ENCODE assay signal across 14 cellular contexts in the genomic region with DNA sequence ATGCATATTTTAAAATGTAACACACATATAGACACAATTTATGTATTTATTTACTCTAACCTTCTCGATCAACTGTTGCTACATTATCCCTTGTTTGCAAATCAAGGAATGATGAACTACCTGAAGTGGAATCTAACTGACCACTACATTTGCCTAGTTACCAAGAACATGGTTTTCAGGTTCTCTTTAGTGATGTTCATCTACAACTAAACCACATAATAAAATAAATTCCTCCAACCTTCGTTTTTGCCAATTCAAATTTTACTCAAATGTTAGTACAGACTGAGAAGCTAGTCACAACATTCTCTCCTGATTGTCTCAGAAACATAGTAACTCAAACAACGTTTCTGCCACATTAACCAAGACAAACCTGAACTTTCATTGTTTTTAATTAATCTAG.
A peak's percentile ranks its signal among the peaks of the same experiment; 100 is the strongest.
DNase-seq lines count a peak whose midpoint lies in the region; ATAC-seq and TF ChIP-seq lines count a peak whose summit lies in the region.
"Had no signal": no experiment of that assay in that cellular context is flagged by ENCODE, and none has a peak within 500 bp of the region (broad histone marks: within the 10 kb centered on the region; RNA-seq: fewer than 3 reads in every experiment).

No MANE protein-coding gene starts in this region.

- peaks cover 69% of the 10 kb centered on the region for H3K4me1 Mint-ChIP-seq in GM23338
- H3K4me1 Mint-ChIP-seq in activated T-helper 1 cell treated with anti-CD3 and anti-CD28 coated beads, Interleukin-12 subunit alpha, Interleukin-12 subunit beta, Interleukin-2, Interleukin-4 antibody, amounts not matched to agents 30 ng/mL and 10 ng/mL and 1 ng/mL, durations not matched to agents 14 hours and 24 hours and 36 hours (ENCODE audit: low read depth): peaks cover 35% of the 10 kb centered on the region
- H3K4me1 Mint-ChIP-seq in stimulated activated naive B cell treated with anti-CD40 and anti-IgM and Interleukin-4, amounts not matched to agents 10 μg/mL and 1 μg/mL and 100 μg/mL, for 72 hours: peaks cover 32 to 34% of the 10 kb centered on the region in 2 donors

- ATAC-seq in GM23338 (no peak), left lung (no peak)
- ATAC-seq in stimulated activated naive B cell treated with anti-CD40 and anti-IgM and Interleukin-4, amounts not matched to agents 10 μg/mL and 1 μg/mL and 100 μg/mL, for 72 hours (replicated peaks): no peak
- ATAC-seq: stimulated activated memory B cell treated with anti-CD40 and anti-IgM and Interleukin-4, amounts not matched to agents 10 μg/mL and 1 μg/mL and 100 μg/mL, for 72 hours had no signal

- H3K27me3 Mint-ChIP-seq in GM23338 (ENCODE audit: insufficient read depth, low read depth, poor library complexity): peaks cover 12% of the 10 kb centered on the region
- H3K27me3 Mint-ChIP-seq in activated T-helper 1 cell treated with anti-CD3 and anti-CD28 coated beads, Interleukin-12 subunit alpha, Interleukin-12 subunit beta, Interleukin-2, Interleukin-4 antibody, amounts not matched to agents 30 ng/mL and 10 ng/mL and 1 ng/mL, durations not matched to agents 14 hours and 24 hours and 36 hours (ENCODE audit: insufficient read depth): no peaks in the 10 kb centered on the region
- H3K27me3 Mint-ChIP-seq in stimulated activated naive B cell treated with anti-CD40 and anti-IgM and Interleukin-4, amounts not matched to agents 10 μg/mL and 1 μg/mL and 100 μg/mL, for 72 hours: no peaks in the 10 kb centered on the region
- H3K27me3 Mint-ChIP-seq: stimulated activated memory B cell treated with anti-CD40 and anti-IgM and Interleukin-4, amounts not matched to agents 10 μg/mL and 1 μg/mL and 100 μg/mL, for 72 hours had no signal

- H3K9me3 Mint-ChIP-seq in GM23338: no peaks in the 10 kb centered on the region
- no peaks in the 10 kb centered on the region for H3K9me3 Mint-ChIP-seq in activated T-helper 1 cell treated with anti-CD3 and anti-CD28 coated beads, Interleukin-12 subunit alpha, Interleukin-12 subunit beta, Interleukin-2, Interleukin-4 antibody, amounts not matched to agents 30 ng/mL and 10 ng/mL and 1 ng/mL, durations not matched to agents 14 hours and 24 hours and 36 hours
- H3K9me3 Mint-ChIP-seq in stimulated activated naive B cell treated with anti-CD40 and anti-IgM and Interleukin-4, amounts not matched to agents 10 μg/mL and 1 μg/mL and 100 μg/mL, for 72 hours: no peaks in the 10 kb centered on the region
- H3K9me3 Mint-ChIP-seq: stimulated activated memory B cell treated with anti-CD40 and anti-IgM and Interleukin-4, amounts not matched to agents 10 μg/mL and 1 μg/mL and 100 μg/mL, for 72 hours had no signal

- no peaks in the 10 kb centered on the region for H3K36me3 Mint-ChIP-seq in GM23338 (ENCODE audit: low read depth)
- H3K36me3 Mint-ChIP-seq in activated T-helper 1 cell treated with anti-CD3 and anti-CD28 coated beads, Interleukin-12 subunit alpha, Interleukin-12 subunit beta, Interleukin-2, Interleukin-4 antibody, amounts not matched to agents 30 ng/mL and 10 ng/mL and 1 ng/mL, durations not matched to agents 14 hours and 24 hours and 36 hours (ENCODE audit: low read depth): peaks cover 18% of the 10 kb centered on the region
- peaks cover 2 to 4% of the 10 kb centered on the region in 2 donors for H3K36me3 Mint-ChIP-seq in stimulated activated naive B cell treated with anti-CD40 and anti-IgM and Interleukin-4, amounts not matched to agents 10 μg/mL and 1 μg/mL and 100 μg/mL, for 72 hours
- H3K36me3 Mint-ChIP-seq: stimulated activated memory B cell treated with anti-CD40 and anti-IgM and Interleukin-4, amounts not matched to agents 10 μg/mL and 1 μg/mL and 100 μg/mL, for 72 hours had no signal

- no peaks in the 10 kb centered on the region for H3K9me3 ChIP-seq in left lung

- DNase-seq in GM23338 (ENCODE audit: low spot score): no peak
- no peak for DNase-seq in activated T-helper 1 cell treated with anti-CD3 and anti-CD28 coated beads, Interleukin-12 subunit alpha, Interleukin-12 subunit beta, Interleukin-2, Interleukin-4 antibody, amounts not matched to agents 30 ng/mL and 10 ng/mL and 1 ng/mL, durations not matched to agents 14 hours and 24 hours and 36 hours (ENCODE audit: low spot score)
- no peak for DNase-seq in left lung
- no peak for DNase-seq in stimulated activated naive B cell treated with anti-CD40 and anti-IgM and Interleukin-4, amounts not matched to agents 10 μg/mL and 1 μg/mL and 100 μg/mL, for 72 hours
- no peak for DNase-seq in occipital lobe (lab: John Stamatoyannopoulos, UW)
- DNase-seq in iPS-NIHi7 (ENCODE audit: extremely low spot score): no peak
- DNase-seq in effector CD4-positive, alpha-beta T cell: no peak
- no peak for DNase-seq in DMS114 treated with DMSO at 0.1 percent for 48 hours (lab: John Stamatoyannopoulos, UW; ENCODE audit: unreplicated experiment)
- DNase-seq: activated CD4-positive, CD25-positive, alpha-beta regulatory T cell; activated T-cell treated with anti-CD3 and anti-CD28 coated beads, Interleukin-2, amount 50 U/mL, for 48 hours; NCI-H510A; SHP77 treated with DMSO at 0.1 percent for 48 hours; stimulated activated CD4-positive, alpha-beta T cell treated with anti-CD3 and anti-CD28 coated beads, Interleukin-2, amount 100 ng/mL, for 24 hours had no signal

- no peak overlapping the region for H3K4me3 Mint-ChIP-seq in GM23338
- no peak overlapping the region for H3K4me3 Mint-ChIP-seq in activated T-helper 1 cell treated with anti-CD3 and anti-CD28 coated beads, Interleukin-12 subunit alpha, Interleukin-12 subunit beta, Interleukin-2, Interleukin-4 antibody, amounts not matched to agents 30 ng/mL and 10 ng/mL and 1 ng/mL, durations not matched to agents 14 hours and 24 hours and 36 hours
- no peak overlapping the region for H3K4me3 Mint-ChIP-seq in stimulated activated naive B cell treated with anti-CD40 and anti-IgM and Interleukin-4, amounts not matched to agents 10 μg/mL and 1 μg/mL and 100 μg/mL, for 72 hours

- intact Hi-C loops in activated T-helper 1 cell treated with anti-CD3 and anti-CD28 coated beads, Interleukin-12 subunit alpha, Interleukin-12 subunit beta, Interleukin-2, Interleukin-4 antibody, amounts not matched to agents 30 ng/mL and 10 ng/mL and 1 ng/mL, durations not matched to agents 14 hours and 24 hours and 36 hours (cut with micrococcal nuclease): loop anchor here (5.0 to 10.0 kb wide), 6 partner anchors 431 to 1916 kb away; a partner anchor contains a TSS
- intact Hi-C loops in left lung (cut with DNase I): no loop called here

- H3K4me3 ChIP-seq in GM23338 (no peak overlapping the region), left lung (peak overlapping the region in 1 of 2 donors; percentile 72)

- H3K27ac Mint-ChIP-seq in GM23338: no peak overlapping the region
- H3K27ac Mint-ChIP-seq in activated T-helper 1 cell treated with anti-CD3 and anti-CD28 coated beads, Interleukin-12 subunit alpha, Interleukin-12 subunit beta, Interleukin-2, Interleukin-4 antibody, amounts not matched to agents 30 ng/mL and 10 ng/mL and 1 ng/mL, durations not matched to agents 14 hours and 24 hours and 36 hours: peak overlapping the region; percentile 54
- peak overlapping the region; percentile 65 for H3K27ac Mint-ChIP-seq in stimulated activated naive B cell treated with anti-CD40 and anti-IgM and Interleukin-4, amounts not matched to agents 10 μg/mL and 1 μg/mL and 100 μg/mL, for 72 hours

- no peaks in the 10 kb centered on the region for H3K9me2 ChIP-seq in GM23338 (ENCODE audit: insufficient read depth)

- H3K79me2 ChIP-seq in GM23338 (replicated peaks; ENCODE audit: insufficient read depth): peaks cover 51% of the 10 kb centered on the region

- H3K4me1 ChIP-seq in GM23338 (ENCODE audit: insufficient read depth) (peaks cover 78% of the 10 kb centered on the region), left lung (peaks cover 29 to 70% of the 10 kb centered on the region in 2 donors)

- H3K4me2 ChIP-seq in GM23338: 0 out of 2 replicates have a peak overlapping the region, but pooled peaks have one; percentile 33

- H3K36me3 ChIP-seq in GM23338 (ENCODE audit: insufficient read depth): no peaks in the 10 kb centered on the region
- H3K36me3 ChIP-seq in left lung: no peaks in the 10 kb centered on the region

- H3K27me3 ChIP-seq in GM23338 (ENCODE audit: insufficient read depth) (peaks cover 19% of the 10 kb centered on the region; the same call in 1 of the 2 replicates), left lung (no peaks in the 10 kb centered on the region)

- TF ChIP-seq CTCF in GM23338 (conservative IDR thresholded peaks at IDR 0.05; ENCODE audit: low read depth in 2 of 2) (no peak), left lung (IDR thresholded peaks at IDR 0.05) (no peak)

- no peaks in the 10 kb centered on the region for H4K20me1 ChIP-seq in GM23338 (replicated peaks; ENCODE audit: insufficient read depth)

- H3F3A ChIP-seq in GM23338 (replicated peaks; ENCODE audit: low read depth): no peaks in the 10 kb centered on the region

- H3K27ac ChIP-seq in GM23338 (ENCODE audit: low read depth) (no peak overlapping the region), left lung (peak overlapping the region; percentile 94 to 96)

- no peak overlapping the region for H2AFZ ChIP-seq in GM23338

TF ChIP-seq in GM23338, 12 proteins besides CTCF, POLR2A, EP300 and RAD21 (continues in another document):
- TF ChIP-seq, protein P1, sequence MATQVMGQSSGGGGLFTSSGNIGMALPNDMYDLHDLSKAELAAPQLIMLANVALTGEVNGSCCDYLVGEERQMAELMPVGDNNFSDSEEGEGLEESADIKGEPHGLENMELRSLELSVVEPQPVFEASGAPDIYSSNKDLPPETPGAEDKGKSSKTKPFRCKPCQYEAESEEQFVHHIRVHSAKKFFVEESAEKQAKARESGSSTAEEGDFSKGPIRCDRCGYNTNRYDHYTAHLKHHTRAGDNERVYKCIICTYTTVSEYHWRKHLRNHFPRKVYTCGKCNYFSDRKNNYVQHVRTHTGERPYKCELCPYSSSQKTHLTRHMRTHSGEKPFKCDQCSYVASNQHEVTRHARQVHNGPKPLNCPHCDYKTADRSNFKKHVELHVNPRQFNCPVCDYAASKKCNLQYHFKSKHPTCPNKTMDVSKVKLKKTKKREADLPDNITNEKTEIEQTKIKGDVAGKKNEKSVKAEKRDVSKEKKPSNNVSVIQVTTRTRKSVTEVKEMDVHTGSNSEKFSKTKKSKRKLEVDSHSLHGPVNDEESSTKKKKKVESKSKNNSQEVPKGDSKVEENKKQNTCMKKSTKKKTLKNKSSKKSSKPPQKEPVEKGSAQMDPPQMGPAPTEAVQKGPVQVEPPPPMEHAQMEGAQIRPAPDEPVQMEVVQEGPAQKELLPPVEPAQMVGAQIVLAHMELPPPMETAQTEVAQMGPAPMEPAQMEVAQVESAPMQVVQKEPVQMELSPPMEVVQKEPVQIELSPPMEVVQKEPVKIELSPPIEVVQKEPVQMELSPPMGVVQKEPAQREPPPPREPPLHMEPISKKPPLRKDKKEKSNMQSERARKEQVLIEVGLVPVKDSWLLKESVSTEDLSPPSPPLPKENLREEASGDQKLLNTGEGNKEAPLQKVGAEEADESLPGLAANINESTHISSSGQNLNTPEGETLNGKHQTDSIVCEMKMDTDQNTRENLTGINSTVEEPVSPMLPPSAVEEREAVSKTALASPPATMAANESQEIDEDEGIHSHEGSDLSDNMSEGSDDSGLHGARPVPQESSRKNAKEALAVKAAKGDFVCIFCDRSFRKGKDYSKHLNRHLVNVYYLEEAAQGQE (IDR thresholded peaks at IDR 0.05; ENCODE audit: unreplicated experiment): no peak
